ENCODE assay signal across 1 cellular context in genomic region chr3:115783938-115784738, GRCh38.
TF ChIP-seq lines count a peak whose summit lies in the region.

No MANE protein-coding gene starts in this region.

TF ChIP-seq in H1, 55 proteins besides CTCF, POLR2A, EP300 and RAD21 (continued from another document):
- 0 out of 2 replicates have a peak, but pooled peaks have one; percentile 8 for TF ChIP-seq MAFK (IDR thresholded peaks at IDR 0.05; ENCODE audit: low read depth, low read length)
- peak; percentile 93 for TF ChIP-seq MAX (IDR thresholded peaks at IDR 0.05)
- no peak; the same call in 1 of the 2 replicates for TF ChIP-seq YY1 (IDR thresholded peaks at IDR 0.05; ENCODE audit: low read depth, low read length)
- TF ChIP-seq ZNF274 (IDR thresholded peaks at IDR 0.05; ENCODE audit: borderline replicate concordance, extremely low read depth, low read length) = no peak
- TF ChIP-seq E2F6 (IDR thresholded peaks at IDR 0.05) = peak; percentile 72
- 0 out of 4 replicates have a peak, but pooled peaks of 1 of the 2 experiments have one; percentile 78 for TF ChIP-seq HDAC2 (IDR thresholded peaks at IDR 0.05; ENCODE audit: borderline replicate concordance in 1 of 2, low read depth in 2 of 2, low read length in 2 of 2)
- no peak for TF ChIP-seq CEBPB (IDR thresholded peaks at IDR 0.05; ENCODE audit: low read depth, low read length)
- no peak for TF ChIP-seq CHD7 (IDR thresholded peaks at IDR 0.05; ENCODE audit: insufficient replicate concordance, low read length)
- TF ChIP-seq CTBP2 (IDR thresholded peaks at IDR 0.05; ENCODE audit: borderline replicate concordance, insufficient read depth, insufficient read length, low read length) = peak; percentile 96
- TF ChIP-seq TEAD4 (IDR thresholded peaks at IDR 0.05; ENCODE audit: low read depth, low read length) = 0 out of 2 replicates have a peak, but pooled peaks have one; percentile 26
- TF ChIP-seq FOSL1 (IDR thresholded peaks at IDR 0.05; ENCODE audit: insufficient read depth, low read depth, low read length) = no peak
- no peak for TF ChIP-seq SIX5 (IDR thresholded peaks at IDR 0.05; ENCODE audit: low read depth, low read length)
- TF ChIP-seq SAP30 (IDR thresholded peaks at IDR 0.05; ENCODE audit: insufficient read depth, insufficient replicate concordance, low read length) = peak; percentile 79
- TF ChIP-seq SIRT6 (IDR thresholded peaks at IDR 0.05; ENCODE audit: low read length) = no peak
- peak; percentile 23 for TF ChIP-seq JUND (IDR thresholded peaks at IDR 0.05; ENCODE audit: low read length)
